15 cellular contexts compared by ENCODE assay signal in genomic region chr4:14264437-14264836, GRCh38.
DNase-seq lines count a peak whose midpoint lies in the region; ATAC-seq and TF ChIP-seq lines count a peak whose summit lies in the region.
"Had no signal": no experiment of that assay in that cellular context is flagged by ENCODE, and none has a peak within 500 bp of the region (broad histone marks: within the 10 kb centered on the region; RNA-seq: fewer than 3 reads in every experiment).

No MANE protein-coding gene starts in this region.

- DNase-seq in Calu3 (peak; percentile 1), HT-29 (ENCODE audit: low spot score) (peak; percentile 33), SK-MEL-5 (ENCODE audit: low read depth, low spot score) (peak; percentile 20), fibroblast of villous mesenchyme (ENCODE audit: low read depth) (peak; percentile 5), NCI-H187 treated with DMSO at 0.1 percent for 48 hours (lab: John Stamatoyannopoulos, UW) (no peak), sciatic nerve (ENCODE audit: low spot score) (no peak), COLO829 (ENCODE audit: low spot score) (no peak)
- DNase-seq in naive thymus-derived CD8-positive, alpha-beta T cell, result no peak
- DNase-seq: activated CD4-positive, alpha-beta T cell treated with anti-CD3 and anti-CD28 coated beads, Interleukin-2, amount 10 ng/mL, durations not matched to agents 24 days and 14 days; activated CD8-positive, alpha-beta memory T cell treated with anti-CD3 and anti-CD28 coated beads, Interleukin-2, amount 50 U/mL, for 48 hours; activated naive CD4-positive, alpha-beta T cell treated with Interleukin-2 at 50 U/mL for 16 hours; HFFc6; NCI-H1417 treated with DMSO at 0.1 percent for 48 hours had no signal

- H3K27me3 Mint-ChIP-seq in Calu3 (ENCODE audit: unreplicated experiment), result no peaks in the 10 kb centered on the region
- H3K27me3 Mint-ChIP-seq in naive thymus-derived CD8-positive, alpha-beta T cell, result peaks cover 2 to 23% (median 4%) of the 10 kb centered on the region in 5 donors
- H3K27me3 Mint-ChIP-seq: activated CD4-positive, alpha-beta T cell treated with anti-CD3 and anti-CD28 coated beads, Interleukin-2, amount 10 ng/mL, durations not matched to agents 24 days and 14 days had no signal

- no peaks in the 10 kb centered on the region for H3K36me3 Mint-ChIP-seq in Calu3 (ENCODE audit: insufficient read depth, unreplicated experiment)
- H3K36me3 Mint-ChIP-seq in naive thymus-derived CD8-positive, alpha-beta T cell, result no peaks in the 10 kb centered on the region

- no peak overlapping the region for H3K4me3 Mint-ChIP-seq in Calu3 (ENCODE audit: low read depth, unreplicated experiment)
- H3K4me3 Mint-ChIP-seq in naive thymus-derived CD8-positive, alpha-beta T cell, result no peak overlapping the region
- H3K4me3 Mint-ChIP-seq: activated CD4-positive, alpha-beta T cell treated with anti-CD3 and anti-CD28 coated beads, Interleukin-2, amount 10 ng/mL, durations not matched to agents 24 days and 14 days; HFFc6 had no signal

- CTCF ChIA-PET in Calu3 (lab: Charles Lee), result interaction anchor here (0.6 to 0.7 kb wide), 3 partner anchors 55 to 262 kb away, joined by 3 to 6 read pairs (median 3); no protein-coding TSS in a partner anchor

- no peaks in the 10 kb centered on the region for H3K9me3 Mint-ChIP-seq in Calu3 (ENCODE audit: low read depth, unreplicated experiment)
- H3K9me3 Mint-ChIP-seq in naive thymus-derived CD8-positive, alpha-beta T cell, result peaks cover 0 to 6% (median 0%) of the 10 kb centered on the region in 9 donors
- H3K9me3 Mint-ChIP-seq: HFFc6 had no signal

- H3K4me3 ChIP-seq in fibroblast of villous mesenchyme (ENCODE audit: low read depth, low read length), result no peak overlapping the region
- H3K4me3 ChIP-seq: vagina had no signal

- TF ChIP-seq CTCF in Calu3 (IDR thresholded peaks at IDR 0.05; ENCODE audit: unreplicated experiment), result no peak
- no peak for TF ChIP-seq CTCF in fibroblast of villous mesenchyme (IDR thresholded peaks at IDR 0.05; ENCODE audit: insufficient read depth, low read depth, low read length)

- no peak for ATAC-seq in naive thymus-derived CD8-positive, alpha-beta T cell
- no peak for ATAC-seq in sciatic nerve
- ATAC-seq: SK-N-SH treated with all-trans-retinoic acid at 6 μM for 48 hours had no signal

- H3K4me1 Mint-ChIP-seq in Calu3 (ENCODE audit: low read depth, unreplicated experiment), result no peaks in the 10 kb centered on the region
- H3K4me1 Mint-ChIP-seq in naive thymus-derived CD8-positive, alpha-beta T cell, result peaks cover 0 to 1% (median 0%) of the 10 kb centered on the region in 4 donors
- H3K4me1 Mint-ChIP-seq: activated CD4-positive, alpha-beta T cell treated with anti-CD3 and anti-CD28 coated beads, Interleukin-2, amount 10 ng/mL, durations not matched to agents 24 days and 14 days had no signal

- POLR2A ChIA-PET in naive thymus-derived CD8-positive, alpha-beta T cell (lab: Charles Lee), result no interaction called here

- no TSS peak for BruUV-seq in Calu3 (replicated peaks; lab: Mats Ljungman, UMichigan)

- intact Hi-C loops in Calu3 (cut with micrococcal nuclease; ENCODE audit: unreplicated experiment), result no loop called here
- intact Hi-C loops in sciatic nerve (cut with DNase I), result no loop called here

- H3K27ac Mint-ChIP-seq in Calu3 (ENCODE audit: unreplicated experiment), result no peak overlapping the region
- no peak overlapping the region for H3K27ac Mint-ChIP-seq in naive thymus-derived CD8-positive, alpha-beta T cell
- H3K27ac Mint-ChIP-seq: activated CD4-positive, alpha-beta T cell treated with anti-CD3 and anti-CD28 coated beads, Interleukin-2, amount 10 ng/mL, durations not matched to agents 24 days and 14 days; HFFc6 had no signal

- in situ Hi-C loops in SK-MEL-5 (cut with HindIII; ENCODE audit: low pct_unique_long_range_greater_than_20kb, low sequenced_read_pairs), result no loop called here

Comparison
In these comparisons a context has a peak if more than half of its experiments do, and no peak if none do; other contexts are left out.
1. DNase-seq: peak in Calu3 (single experiment), HT-29 (single experiment), SK-MEL-5 (single experiment) and fibroblast of villous mesenchyme (single experiment); none in NCI-H187 treated with DMSO at 0.1 percent for 48 hours (single experiment), naive thymus-derived CD8-positive, alpha-beta T cell (0 of 10), sciatic nerve (single experiment) and COLO829 (single experiment).